ENCODE assay signal across 22 cellular contexts in the genomic region with DNA sequence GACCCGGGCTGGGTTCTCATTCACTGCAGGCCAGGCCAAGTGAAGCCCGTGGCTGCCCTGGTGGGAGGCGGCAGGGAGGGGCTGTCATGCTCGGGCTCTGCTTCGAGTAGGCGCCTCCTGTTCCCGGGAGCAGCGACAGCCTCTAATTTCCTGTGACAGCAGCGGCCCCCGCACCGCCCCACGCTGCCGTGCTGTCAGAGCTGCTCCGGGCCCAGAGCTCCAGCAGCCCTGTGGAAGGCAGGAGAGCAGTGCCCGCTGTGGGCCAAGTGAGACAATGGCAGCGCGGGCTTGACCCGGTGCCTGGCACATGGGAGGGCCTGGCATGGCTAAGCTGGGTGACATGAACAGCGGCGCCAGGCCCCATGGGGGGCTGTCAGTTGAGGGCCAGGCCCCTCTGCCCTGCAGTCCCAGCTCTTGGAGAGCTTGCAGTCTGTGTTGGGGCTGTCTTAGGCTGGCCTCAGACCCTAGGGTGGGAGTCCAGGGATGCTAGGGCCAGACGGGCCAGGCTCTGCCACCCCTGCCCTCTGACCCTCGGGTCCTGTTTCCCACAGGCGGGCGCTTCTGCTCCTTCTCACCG. TPM values are rescaled to one million over a fixed set of nuclear protein-coding genes. Genes with fewer than 3 reads are reported as not detected.
A peak's percentile ranks its signal among the peaks of the same experiment; 100 is the strongest.
DNase-seq lines count a peak whose midpoint lies in the region; ATAC-seq, FAIRE-seq and TF ChIP-seq lines count a peak whose summit lies in the region.
"Had no signal": no experiment of that assay in that cellular context is flagged by ENCODE, and none has a peak within 500 bp of the region (broad histone marks: within the 10 kb centered on the region; RNA-seq: fewer than 3 reads in every experiment).

No MANE protein-coding gene starts in this region.

- 87% methylated on average over 8 of the region's 25 CpGs for whole genome bisulfite sequencing in K562 (ENCODE audit: insufficient coverage, low coverage, missing lambda C conversion rate)
- 73 to 83% methylated on average over 3 to 14 of the region's 25 CpGs for WGBS in esophagus squamous epithelium, 2 donors

- FAIRE-seq in K562 (lab: Jason Lieb, UNC) = no peak
- FAIRE-seq: pancreas had no signal

- POLR2A ChIA-PET in K562 (lab: Yijun Ruan, JAX) = interaction anchor here (0.7 to 1.9 kb wide), 3 partner anchors 11 to 416 kb away, joined by 3 to 4 read pairs (median 3); a partner anchor contains a TSS

- H3K9me3 ChIP-seq in K562 (replicated peaks; ENCODE audit: control insufficient read depth, insufficient read depth, low read depth, low read length) = no peaks in the 10 kb centered on the region
- H3K9me3 ChIP-seq in esophagus squamous epithelium = no peaks in the 10 kb centered on the region
- no peaks in the 10 kb centered on the region for H3K9me3 ChIP-seq in vagina
- H3K9me3 ChIP-seq: HAP-1, pancreas had no signal

- H3K9ac ChIP-seq in K562 (ENCODE audit: insufficient read depth in 1 of 2, low read depth in 2 of 2, low read length in 2 of 2) = no peak overlapping the region

- in situ Hi-C loops in K562 (cut with MboI) = loop anchor here (10.0 kb wide), 1 partner anchor 449 kb away; a partner anchor contains a TSS

- TF ChIP-seq EP300 in K562 (IDR thresholded peaks at IDR 0.05; ENCODE audit: low read length) = no peak

- CTCF ChIA-PET in K562 (lab: Yijun Ruan, JAX; ENCODE audit: low intra/inter-chr PET ratio) = no interaction called here

- H3K27me3 ChIP-seq in K562 (ENCODE audit: control insufficient read depth in 2 of 2, insufficient read depth in 2 of 2, low read length in 2 of 2) = no peaks in the 10 kb centered on the region
- no peaks in the 10 kb centered on the region for H3K27me3 ChIP-seq in esophagus squamous epithelium
- H3K27me3 ChIP-seq in vagina = no peaks in the 10 kb centered on the region
- H3K27me3 ChIP-seq: hepatocyte, pancreas had no signal

- no peak for ATAC-seq in K562
- ATAC-seq: activated T-helper 17 cell treated with anti-CD3 and anti-CD28 coated beads, Interleukin-2, amount 50 U/mL, for 72 hours; naive thymus-derived CD4-positive, alpha-beta T cell; pancreas had no signal

- H3K36me3 ChIP-seq in K562 (ENCODE audit: control insufficient read depth, insufficient read depth, low read length) (peaks cover 51% of the 10 kb centered on the region; the same call in 2 of the 3 replicates), esophagus squamous epithelium (peaks cover 0 to 58% (median 4%) of the 10 kb centered on the region in 3 donors), vagina (peaks cover 0 to 5% of the 10 kb centered on the region in 2 donors)
- H3K36me3 ChIP-seq: pancreas had no signal

- DNase-seq in K562 (ENCODE audit: extremely low read depth in 1 of 4, low spot score in 3 of 4) (no peak), esophagus squamous epithelium (lab: John Stamatoyannopoulos, UW) (no peak), putamen (ENCODE audit: low spot score) (peak; percentile 82), vagina (ENCODE audit: extremely low spot score in 2 of 2) (no peak), HK-2 (ENCODE audit: unreplicated experiment) (no peak), SKM-1 treated with dmso at 0.1 percent for 144 hours (lab: John Stamatoyannopoulos, UW; ENCODE audit: unreplicated experiment) (no peak), activated gamma-delta T cell (lab: John Stamatoyannopoulos, UW) (no peak)
- DNase-seq: activated CD8-positive, alpha-beta memory T cell treated with anti-CD3 and anti-CD28 coated beads, Interleukin-2, amount 50 U/mL, for 48 hours; CD4-positive, CD25-positive, alpha-beta regulatory T cell; effector CD8-positive, alpha-beta T cell; erythroblast; foreskin melanocyte; IMR-90; naive thymus-derived CD4-positive, alpha-beta T cell; NCI-H1105 treated with DMSO at 0.1 percent for 48 hours; NCI-H2081; NCI-H446 treated with DMSO at 0.1 percent for 48 hours had no signal

- intact Hi-C loops in K562 (cut with micrococcal nuclease) = no loop called here
- intact Hi-C loops in esophagus squamous epithelium (cut with DNase I) = no loop called here
- intact Hi-C loops in vagina (cut with DNase I) = no loop called here

- BruUV-seq in K562 (replicated peaks; lab: Mats Ljungman, UMichigan) = no TSS peak

- TF ChIP-seq POLR2A in K562 (conservative IDR thresholded peaks at IDR 0.05) = no peak
- TF ChIP-seq POLR2A in esophagus squamous epithelium (IDR thresholded peaks at IDR 0.05) = no peak
- TF ChIP-seq POLR2A in vagina (IDR thresholded peaks at IDR 0.05) = no peak

- peaks cover 6% of the 10 kb centered on the region for H3K9me1 ChIP-seq in K562 (ENCODE audit: control insufficient read depth, insufficient read depth, low read length)

- peaks cover 23% of the 10 kb centered on the region for H3K79me2 ChIP-seq in K562 (ENCODE audit: control insufficient read depth, insufficient read depth, low read length)

- H3K4me1 ChIP-seq in K562 (replicated peaks in 1 of 2; ENCODE audit: control insufficient read depth in 2 of 2, insufficient read depth in 2 of 2, low read length in 2 of 2) = peaks cover 5 to 84% of the 10 kb centered on the region in 2 experiments; a peak in 4 of 5 replicates
- H3K4me1 ChIP-seq in esophagus squamous epithelium = peaks cover 22 to 86% (median 39%) of the 10 kb centered on the region in 3 donors
- H3K4me1 ChIP-seq in vagina = peaks cover 93% of the 10 kb centered on the region

- H3K4me3 ChIP-seq in K562 = no peak overlapping the region
- H3K4me3 ChIP-seq in esophagus squamous epithelium = no peak overlapping the region
- H3K4me3 ChIP-seq in vagina = no peak overlapping the region
- H3K4me3 ChIP-seq: HAP-1, hepatocyte, pancreas, skin epidermis had no signal

- H4K20me1 ChIP-seq in K562 (replicated peaks; ENCODE audit: control insufficient read depth, insufficient read depth, low read length) = no peaks in the 10 kb centered on the region; the same call in 1 of the 2 replicates

- no peak overlapping the region for H2AFZ ChIP-seq in K562 (ENCODE audit: low read depth, low read length)
- H2AFZ ChIP-seq: hepatocyte had no signal

- no peak overlapping the region for H3K4me2 ChIP-seq in K562 (ENCODE audit: insufficient read depth, low read length)
- H3K4me2 ChIP-seq: hepatocyte had no signal

- no peak overlapping the region for H3K27ac ChIP-seq in K562 (ENCODE audit: extremely low read depth, low read depth, low read length)
- peak overlapping the region; percentile 58 to 81 (median 76) for H3K27ac ChIP-seq in esophagus squamous epithelium
- H3K27ac ChIP-seq in vagina = peak overlapping the region; percentile 88
- H3K27ac ChIP-seq: hepatocyte, pancreas had no signal

- no peak for TF ChIP-seq RAD21 in K562 (CRISPR knock-in tag; conservative IDR thresholded peaks at IDR 0.05 in 1 of 2, IDR thresholded peaks at IDR 0.05 in 1 of 2)

- no peak for TF ChIP-seq CTCF in K562 (IDR thresholded peaks at IDR 0.05 in 2 of 3, conservative IDR thresholded peaks at IDR 0.05 in 1 of 3; ENCODE audit: insufficient read depth in 2 of 3, low read depth in 1 of 3, low read length in 3 of 3)
- no peak for TF ChIP-seq CTCF in esophagus squamous epithelium (IDR thresholded peaks at IDR 0.05)
- no peak for TF ChIP-seq CTCF in vagina (IDR thresholded peaks at IDR 0.05)

RNA-seq across cellular contexts. Expression of a gene that starts 5.1 kb away (rescaled TPM):
- total RNA-seq in K562 (2011; cell fraction: chromatin; rRNA removed; ENCODE audit: low replicate concordance) = 5.1 and 21.8 TPM in 2 replicates
- total RNA-seq in K562 (2011; cell fraction: nucleolus; rRNA removed) = 24.5 and 24.8 TPM in 2 replicates
- 9.7 and 11.4 TPM in 2 replicates for total RNA-seq in K562 (2011; cell fraction: nucleoplasm; rRNA removed)
- total RNA-seq in K562 (2014; rRNA removed) = 24.8 and 29.5 TPM in 2 replicates
- total RNA-seq in K562 (2014; rRNA removed; fragmentation: Illumina TruSeq; extraction: Trizol) = 1.5 and 2.9 TPM in 2 replicates
- total RNA-seq in K562 (2015; rRNA removed; fragmentation: Illumina TruSeq; extraction: Trizol) = 12.3 and 12.4 TPM in 2 replicates
- total RNA-seq in K562 (2021) = 20.4 and 21.0 TPM in 2 replicates
- polyA plus RNA-seq in K562 (2011; rRNA removed) = 5.1 and 6.6 TPM in 2 replicates
- polyA plus RNA-seq in K562 (2011; cell fraction: cytosol; rRNA removed) = 7.6 and 28.9 TPM in 2 replicates
- polyA plus RNA-seq in K562 (2011; cell fraction: nucleus; rRNA removed) = 15.5 and 27.8 TPM in 2 replicates
- 7.5 and 13.1 TPM in 2 replicates for polyA plus RNA-seq in K562 (2012)
- polyA plus RNA-seq in K562 (2014; fragmentation: Illumina TruSeq; extraction: Trizol) = 3.2 and 10.1 TPM in 2 replicates
- under 1 TPM; 0.10 to 0.50 TPM for polyA plus RNA-seq in K562 (2014; fragmentation: Nextera tagmentation; extraction: Ambion mirVana)
- polyA plus RNA-seq in K562 (2014; rRNA removed) = 18.1 and 22.4 TPM in 2 replicates
- polyA minus RNA-seq in K562 (2011; rRNA and poly(A)+ RNA removed) = 1.4 and 2.6 TPM in 2 replicates
- 5.0 and 6.5 TPM in 2 replicates for polyA minus RNA-seq in K562 (2011; cell fraction: cytosol; rRNA and poly(A)+ RNA removed)
- 13.2 and 14.3 TPM in 2 replicates for polyA minus RNA-seq in K562 (2011; cell fraction: nucleus; rRNA and poly(A)+ RNA removed)
- 10 to 100 TPM in 2 of 4 donors, 1 to 10 TPM in 2; 7.7 to 20.6 (median 9.9) TPM for total RNA-seq in esophagus squamous epithelium
- 17.7 TPM for total RNA-seq in vagina

RNA-seq across cellular contexts. Expression of a gene that starts 11.5 kb away (rescaled TPM):
- 63.0 and 253 TPM in 2 replicates for total RNA-seq in K562 (2011; cell fraction: chromatin; rRNA removed; ENCODE audit: low replicate concordance)
- 300 and 318 TPM in 2 replicates for total RNA-seq in K562 (2011; cell fraction: nucleolus; rRNA removed)
- 108 and 141 TPM in 2 replicates for total RNA-seq in K562 (2011; cell fraction: nucleoplasm; rRNA removed)
- total RNA-seq in K562 (2014; rRNA removed) (692 and 778 TPM in 2 replicates), K562 (2014; rRNA removed; fragmentation: Illumina TruSeq; extraction: Trizol) (90.5 and 91.6 TPM in 2 replicates), K562 (2015; rRNA removed; fragmentation: Illumina TruSeq; extraction: Trizol) (177 and 191 TPM in 2 replicates), K562 (2021) (558 and 570 TPM in 2 replicates), esophagus squamous epithelium (100 to 1,000 TPM in 1 of 4 donors, 10 to 100 TPM in 3; 27.2 to 204 (median 37.6) TPM), vagina (179 TPM)
- polyA plus RNA-seq in K562 (2011; rRNA removed) (132 and 348 TPM in 2 replicates), K562 (2014; fragmentation: Illumina TruSeq; extraction: Trizol) (115 and 390 TPM in 2 replicates), K562 (2014; fragmentation: Nextera tagmentation; extraction: Ambion mirVana) (10 to 100 TPM; 23.9 to 44.5 TPM), K562 (2014; rRNA removed) (564 and 637 TPM in 2 replicates)
- polyA plus RNA-seq in K562 (2011; cell fraction: cytosol; rRNA removed) = 261 and 599 TPM in 2 replicates
- 742 and 1,022 TPM in 2 replicates for polyA plus RNA-seq in K562 (2011; cell fraction: nucleus; rRNA removed)
- polyA plus RNA-seq in K562 (2012) = 375 and 553 TPM in 2 replicates
- polyA minus RNA-seq in K562 (2011; rRNA and poly(A)+ RNA removed) = 34.8 and 43.6 TPM in 2 replicates
- 164 and 287 TPM in 2 replicates for polyA minus RNA-seq in K562 (2011; cell fraction: cytosol; rRNA and poly(A)+ RNA removed)
- 93.2 and 131 TPM in 2 replicates for polyA minus RNA-seq in K562 (2011; cell fraction: nucleus; rRNA and poly(A)+ RNA removed)

RNA-seq across cellular contexts. Expression of a gene that starts 28.4 kb away (rescaled TPM):
- total RNA-seq in K562 (2011; cell fraction: chromatin; rRNA removed; ENCODE audit: low replicate concordance) = 7.5 and 18.1 TPM in 2 replicates
- total RNA-seq in K562 (2011; cell fraction: nucleolus; rRNA removed) = 5.4 and 6.3 TPM in 2 replicates
- total RNA-seq in K562 (2011; cell fraction: nucleoplasm; rRNA removed) = 9.8 and 13.9 TPM in 2 replicates
- total RNA-seq in K562 (2014; rRNA removed) (11.1 and 15.1 TPM in 2 replicates), K562 (2014; rRNA removed; fragmentation: Illumina TruSeq; extraction: Trizol) (21.4 and 22.6 TPM in 2 replicates), K562 (2015; rRNA removed; fragmentation: Illumina TruSeq; extraction: Trizol) (18.0 and 19.5 TPM in 2 replicates), K562 (2021) (16.9 and 17.5 TPM in 2 replicates), esophagus squamous epithelium (10 to 100 TPM; 24.8 to 32.4 (median 28.5) TPM), vagina (21.6 TPM)
- polyA plus RNA-seq in K562 (2011; rRNA removed) (7.6 and 7.9 TPM in 2 replicates), K562 (2014; fragmentation: Illumina TruSeq; extraction: Trizol) (17.2 and 20.6 TPM in 2 replicates), K562 (2014; fragmentation: Nextera tagmentation; extraction: Ambion mirVana) (10 to 100 TPM in 1 of 2 experiments, 1 to 10 TPM in 1; 9.1 to 13.2 TPM), K562 (2014; rRNA removed) (9.9 and 11.2 TPM in 2 replicates)
- polyA plus RNA-seq in K562 (2011; cell fraction: cytosol; rRNA removed) = 3.5 and 6.5 TPM in 2 replicates
- polyA plus RNA-seq in K562 (2011; cell fraction: nucleus; rRNA removed) = 5.0 and 5.8 TPM in 2 replicates
- 8.6 and 12.2 TPM in 2 replicates for polyA plus RNA-seq in K562 (2012)
- 12.3 and 14.5 TPM in 2 replicates for polyA minus RNA-seq in K562 (2011; rRNA and poly(A)+ RNA removed)
- 10.3 and 10.5 TPM in 2 replicates for polyA minus RNA-seq in K562 (2011; cell fraction: cytosol; rRNA and poly(A)+ RNA removed)
- 4.0 and 7.8 TPM in 2 replicates for polyA minus RNA-seq in K562 (2011; cell fraction: nucleus; rRNA and poly(A)+ RNA removed)

RNA-seq across cellular contexts. Expression of a gene that starts 28.7 kb away (rescaled TPM):
- total RNA-seq in K562 (2011; cell fraction: chromatin; rRNA removed; ENCODE audit: low replicate concordance) = 34.1 and 36.6 TPM in 2 replicates
- total RNA-seq in K562 (2011; cell fraction: nucleolus; rRNA removed) = 16.8 and 18.7 TPM in 2 replicates
- total RNA-seq in K562 (2011; cell fraction: nucleoplasm; rRNA removed) = 27.0 and 28.2 TPM in 2 replicates
- total RNA-seq in K562 (2014; rRNA removed) (25.2 and 25.6 TPM in 2 replicates), K562 (2014; rRNA removed; fragmentation: Illumina TruSeq; extraction: Trizol) (25.7 and 27.3 TPM in 2 replicates), K562 (2015; rRNA removed; fragmentation: Illumina TruSeq; extraction: Trizol) (27.0 and 28.5 TPM in 2 replicates), K562 (2021) (34.6 and 35.5 TPM in 2 replicates), esophagus squamous epithelium (10 to 100 TPM; 18.2 to 28.7 (median 22.7) TPM), vagina (17.2 TPM)
- polyA plus RNA-seq in K562 (2011; rRNA removed) (13.0 and 19.1 TPM in 2 replicates), K562 (2014; fragmentation: Illumina TruSeq; extraction: Trizol) (24.8 and 27.3 TPM in 2 replicates), K562 (2014; fragmentation: Nextera tagmentation; extraction: Ambion mirVana) (10 to 100 TPM in 1 of 2 experiments, 1 to 10 TPM in 1; 5.0 to 11.8 TPM), K562 (2014; rRNA removed) (33.5 and 35.3 TPM in 2 replicates)
- polyA plus RNA-seq in K562 (2011; cell fraction: cytosol; rRNA removed) = 5.5 and 7.4 TPM in 2 replicates
- polyA plus RNA-seq in K562 (2011; cell fraction: nucleus; rRNA removed) = 6.3 and 6.5 TPM in 2 replicates
- 35.5 TPM in 2 replicates for polyA plus RNA-seq in K562 (2012)
- polyA minus RNA-seq in K562 (2011; rRNA and poly(A)+ RNA removed) = 4.3 and 7.4 TPM in 2 replicates
- polyA minus RNA-seq in K562 (2011; cell fraction: cytosol; rRNA and poly(A)+ RNA removed) = 5.2 and 7.9 TPM in 2 replicates
- polyA minus RNA-seq in K562 (2011; cell fraction: nucleus; rRNA and poly(A)+ RNA removed) = 5.8 and 9.2 TPM in 2 replicates
